In the genomic region with DNA sequence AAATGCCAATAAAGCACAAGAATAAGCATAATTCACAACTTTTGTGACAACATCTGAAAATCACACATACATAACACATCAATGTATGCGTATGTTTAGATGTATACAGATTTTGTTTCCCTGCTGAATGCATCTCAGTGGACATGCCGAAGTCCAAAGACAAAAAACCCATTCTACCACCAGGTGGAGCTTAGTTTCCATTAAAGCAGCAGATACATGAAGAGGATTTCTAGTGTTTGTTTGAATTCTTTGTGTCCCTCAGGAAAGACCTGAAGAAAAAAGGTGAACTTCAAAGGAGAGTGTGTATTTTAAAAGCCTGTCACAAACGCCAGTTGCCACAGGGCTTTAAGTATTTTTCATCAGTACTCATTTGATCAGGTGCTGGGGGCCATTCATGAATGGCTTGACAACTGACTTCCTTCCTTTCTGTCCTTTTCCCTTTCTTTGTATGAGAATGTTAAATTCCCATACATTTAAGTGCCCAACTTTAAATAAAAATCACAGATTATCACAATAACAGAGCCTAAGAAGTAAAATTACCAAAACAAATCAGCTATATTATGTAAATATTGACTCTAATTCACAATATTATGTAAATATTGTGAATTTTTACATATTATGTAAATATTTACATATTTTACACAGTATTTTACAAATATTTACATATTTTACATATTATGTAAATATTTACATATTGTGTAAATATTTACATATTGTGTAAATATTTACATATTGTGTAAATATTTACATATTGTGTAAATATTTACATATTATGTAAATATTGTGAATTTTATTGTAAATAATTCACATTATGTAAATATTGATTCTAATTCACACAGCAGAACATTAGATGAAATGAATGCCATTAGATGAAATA, we compare ENCODE assay signal across 8 cellular contexts.
DNase-seq lines count a peak whose midpoint lies in the region; ATAC-seq, FAIRE-seq and TF ChIP-seq lines count a peak whose summit lies in the region.

No MANE protein-coding gene starts in this region.

- no peak overlapping the region for H2AFZ ChIP-seq in MM.1S (ENCODE audit: low read length)
- peak overlapping the region; percentile 49 for H2AFZ ChIP-seq in endothelial cell of umbilical vein (ENCODE audit: low read depth, low read length)

- no peaks in the 10 kb centered on the region for H3K9me2 ChIP-seq in MM.1S (replicated peaks; ENCODE audit: insufficient read depth, low read length)

- no peak overlapping the region for H3K4me2 ChIP-seq in MM.1S (ENCODE audit: low read depth, low read length)
- H3K4me2 ChIP-seq in endothelial cell of umbilical vein (ENCODE audit: insufficient read depth, low read length), result peak overlapping the region; percentile 43

- H3K27ac Mint-ChIP-seq in naive B cell, result no peak overlapping the region

- no peak for TF ChIP-seq POLR2A in endothelial cell of umbilical vein (IDR thresholded peaks at IDR 0.05; ENCODE audit: low read depth, low read length)

- intact Hi-C loops in Right ventricle myocardium inferior (cut with DNase I) (loop anchor here (2.0 kb wide), 2 partner anchors 20 to 486 kb away; no protein-coding TSS in a partner anchor), endothelial cell of umbilical vein (cut with micrococcal nuclease) (loop anchor here (1.0 kb wide), 2 partner anchors 20 to 487 kb away; no protein-coding TSS in a partner anchor)

- no peak for ATAC-seq in Right ventricle myocardium inferior
- no peak for ATAC-seq in naive B cell (ENCODE audit: low read depth in 2 of 2)

- no peaks in the 10 kb centered on the region for H3K27me3 ChIP-seq in cardiac muscle cell
- no peaks in the 10 kb centered on the region for H3K27me3 ChIP-seq in MM.1S (replicated peaks; ENCODE audit: insufficient read depth, low read length)
- no peaks in the 10 kb centered on the region for H3K27me3 ChIP-seq in endothelial cell of umbilical vein (ENCODE audit: control insufficient read depth in 2 of 2, insufficient read depth in 2 of 2, low read length in 2 of 2)
- H3K27me3 ChIP-seq in MG63, result no peaks in the 10 kb centered on the region

- FAIRE-seq in endothelial cell of umbilical vein (lab: Jason Lieb, UNC), result peak; percentile 94

- CTCF ChIA-PET in endothelial cell of umbilical vein (lab: Charles Lee), result interaction anchor here (0.6 to 4.7 kb wide), 11 partner anchors 10 to 1360 kb away, joined by 3 to 126 read pairs (median 4); no protein-coding TSS in a partner anchor

- H4K20me1 ChIP-seq in MM.1S (ENCODE audit: insufficient read depth, low read length), result no peaks in the 10 kb centered on the region
- no peaks in the 10 kb centered on the region for H4K20me1 ChIP-seq in endothelial cell of umbilical vein (replicated peaks; ENCODE audit: control insufficient read depth, extremely low read depth, insufficient read depth, low read length)

- dilution Hi-C loops in endothelial cell of umbilical vein (cut with MboI; ENCODE audit: extremely low pct_ligation_motif_present, low sequenced_read_pairs), result no loop called here

- no peak overlapping the region for H3K27ac ChIP-seq in cardiac muscle cell
- no peak overlapping the region for H3K27ac ChIP-seq in MM.1S (ENCODE audit: low read length)
- peak overlapping the region; percentile 49 for H3K27ac ChIP-seq in endothelial cell of umbilical vein (ENCODE audit: insufficient read depth, low read depth, low read length)

- peaks cover 5% of the 10 kb centered on the region for H3K4me1 ChIP-seq in cardiac muscle cell (ENCODE audit: low read depth)
- no peaks in the 10 kb centered on the region for H3K4me1 ChIP-seq in MM.1S (ENCODE audit: low read length)
- H3K4me1 ChIP-seq in endothelial cell of umbilical vein (ENCODE audit: control insufficient read depth, extremely low read depth, insufficient read depth, low read length), result peaks cover 7% of the 10 kb centered on the region

- no peak overlapping the region for H3K9ac ChIP-seq in MM.1S (ENCODE audit: low read length)
- H3K9ac ChIP-seq in endothelial cell of umbilical vein (replicated peaks; ENCODE audit: extremely low read depth, insufficient read depth, low read length), result no peak overlapping the region

- no peaks in the 10 kb centered on the region for H3K9me3 ChIP-seq in cardiac muscle cell (ENCODE audit: low read depth)
- H3K9me3 ChIP-seq in MM.1S (replicated peaks; ENCODE audit: insufficient read depth, low read length), result no peaks in the 10 kb centered on the region
- H3K9me3 ChIP-seq in endothelial cell of umbilical vein (replicated peaks; ENCODE audit: control insufficient read depth, insufficient read depth, low read length), result no peaks in the 10 kb centered on the region
- no peaks in the 10 kb centered on the region for H3K9me3 ChIP-seq in MG63

- no peaks in the 10 kb centered on the region for H3K36me3 Mint-ChIP-seq in naive B cell

- no peaks in the 10 kb centered on the region for H3F3A ChIP-seq in MM.1S (ENCODE audit: insufficient read depth, low read length)

- H3K4me1 Mint-ChIP-seq in naive B cell, result no peaks in the 10 kb centered on the region

- no TSS peak for BruUV-seq in endothelial cell of umbilical vein (replicated peaks; lab: Mats Ljungman, UMichigan)

- H3K9me1 ChIP-seq in endothelial cell of umbilical vein (replicated peaks; ENCODE audit: control insufficient read depth, extremely low read depth, insufficient read depth, low read length), result no peaks in the 10 kb centered on the region

- no peaks in the 10 kb centered on the region for H3K36me3 ChIP-seq in cardiac muscle cell
- no peaks in the 10 kb centered on the region for H3K36me3 ChIP-seq in MM.1S (replicated peaks; ENCODE audit: insufficient read depth, low read length)
- H3K36me3 ChIP-seq in endothelial cell of umbilical vein (ENCODE audit: control insufficient read depth in 2 of 2, extremely low read depth in 1 of 2, insufficient read depth in 2 of 2, low read length in 2 of 2), result no peaks in the 10 kb centered on the region
- H3K36me3 ChIP-seq in MG63, result no peaks in the 10 kb centered on the region

- H3K79me2 ChIP-seq in MM.1S (ENCODE audit: low read length) (no peaks in the 10 kb centered on the region), endothelial cell of umbilical vein (ENCODE audit: control insufficient read depth, insufficient read depth, low read length) (no peaks in the 10 kb centered on the region)

- no peaks in the 10 kb centered on the region for H3K27me3 Mint-ChIP-seq in naive B cell

- TF ChIP-seq CTCF in cardiac muscle cell (IDR thresholded peaks at IDR 0.05; ENCODE audit: low read depth, low read length) (peak; percentile 74), MM.1S (IDR thresholded peaks at IDR 0.05; ENCODE audit: low read length) (peak; percentile 71), endothelial cell of umbilical vein (IDR thresholded peaks at IDR 0.05; ENCODE audit: extremely low read depth in 1 of 2, insufficient read depth in 1 of 2, low read depth in 1 of 2, low read length in 2 of 2) (peak; percentile 54 to 60)

- H3K4me3 Mint-ChIP-seq in naive B cell, result no peak overlapping the region

- H3K9me3 Mint-ChIP-seq in naive B cell, result no peaks in the 10 kb centered on the region

- POLR2A ChIA-PET in endothelial cell of umbilical vein (lab: Charles Lee), result interaction anchor here (1.0 kb wide), 1 partner anchor 20 kb away, joined by 4 read pairs; no protein-coding TSS in a partner anchor

- DNase-seq in cardiac muscle cell (ENCODE audit: low read depth in 1 of 2, low spot score in 1 of 2) (peak; percentile 76 to 80), Right ventricle myocardium inferior (ENCODE audit: missing footprints) (no peak), HCEC 1CT (peak; percentile 57), MM.1S (peak; percentile 69), RPMI7951 (ENCODE audit: low read depth) (peak; percentile 63), endothelial cell of umbilical vein (ENCODE audit: low read depth, low spot score) (peak; percentile 84), naive B cell (peak; percentile 5), MG63 (no peak)

- H3K4me3 ChIP-seq in cardiac muscle cell (no peak overlapping the region), MM.1S (ENCODE audit: low read length) (no peak overlapping the region), endothelial cell of umbilical vein (replicated peaks in 1 of 3; ENCODE audit: insufficient read depth in 1 of 3, low read depth in 1 of 3, low read length in 3 of 3) (no peak overlapping the region), MG63 (no peak overlapping the region)

TF ChIP-seq in endothelial cell of umbilical vein, 7 proteins besides CTCF, POLR2A, EP300 and RAD21:
- no peak for TF ChIP-seq FOS (IDR thresholded peaks at IDR 0.05; ENCODE audit: borderline replicate concordance, insufficient read depth, low read length)
- TF ChIP-seq POLR2AphosphoS5 (IDR thresholded peaks at IDR 0.05; ENCODE audit: insufficient read depth, low read depth, low read length), result no peak
- TF ChIP-seq EZH2 (IDR thresholded peaks at IDR 0.05; ENCODE audit: borderline replicate concordance, low read depth, low read length, severe bottlenecking), result no peak
- no peak for TF ChIP-seq JUN (IDR thresholded peaks at IDR 0.05; ENCODE audit: borderline replicate concordance, insufficient read depth, insufficient read length, low read depth)
- TF ChIP-seq MYC (IDR thresholded peaks at IDR 0.05; ENCODE audit: low read depth, low read length), result no peak
- TF ChIP-seq, protein P1, sequence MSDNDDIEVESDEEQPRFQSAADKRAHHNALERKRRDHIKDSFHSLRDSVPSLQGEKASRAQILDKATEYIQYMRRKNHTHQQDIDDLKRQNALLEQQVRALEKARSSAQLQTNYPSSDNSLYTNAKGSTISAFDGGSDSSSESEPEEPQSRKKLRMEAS (IDR thresholded peaks at IDR 0.05; ENCODE audit: insufficient read depth, insufficient read length), result no peak
- TF ChIP-seq GATA2 (IDR thresholded peaks at IDR 0.05; ENCODE audit: insufficient read depth, insufficient read length, low read depth, low read length), result no peak
TF ChIP-seq in endothelial cell of umbilical vein: peak in this region for 0.

Comparison
In these comparisons a context has a peak if more than half of its experiments do, and no peak if none do; other contexts are left out.
1. DNase-seq: peak in cardiac muscle cell (2 of 2), HCEC 1CT (single experiment), MM.1S (single experiment), RPMI7951 (single experiment), endothelial cell of umbilical vein (single experiment) and naive B cell (single experiment); none in Right ventricle myocardium inferior (single experiment) and MG63 (single experiment).
2. Peak in every context shown above with its lines, with median percentiles within 50 percentile points of each other: CTCF ChIP-seq.